8 cellular contexts compared by ENCODE assay signal in the genomic region with DNA sequence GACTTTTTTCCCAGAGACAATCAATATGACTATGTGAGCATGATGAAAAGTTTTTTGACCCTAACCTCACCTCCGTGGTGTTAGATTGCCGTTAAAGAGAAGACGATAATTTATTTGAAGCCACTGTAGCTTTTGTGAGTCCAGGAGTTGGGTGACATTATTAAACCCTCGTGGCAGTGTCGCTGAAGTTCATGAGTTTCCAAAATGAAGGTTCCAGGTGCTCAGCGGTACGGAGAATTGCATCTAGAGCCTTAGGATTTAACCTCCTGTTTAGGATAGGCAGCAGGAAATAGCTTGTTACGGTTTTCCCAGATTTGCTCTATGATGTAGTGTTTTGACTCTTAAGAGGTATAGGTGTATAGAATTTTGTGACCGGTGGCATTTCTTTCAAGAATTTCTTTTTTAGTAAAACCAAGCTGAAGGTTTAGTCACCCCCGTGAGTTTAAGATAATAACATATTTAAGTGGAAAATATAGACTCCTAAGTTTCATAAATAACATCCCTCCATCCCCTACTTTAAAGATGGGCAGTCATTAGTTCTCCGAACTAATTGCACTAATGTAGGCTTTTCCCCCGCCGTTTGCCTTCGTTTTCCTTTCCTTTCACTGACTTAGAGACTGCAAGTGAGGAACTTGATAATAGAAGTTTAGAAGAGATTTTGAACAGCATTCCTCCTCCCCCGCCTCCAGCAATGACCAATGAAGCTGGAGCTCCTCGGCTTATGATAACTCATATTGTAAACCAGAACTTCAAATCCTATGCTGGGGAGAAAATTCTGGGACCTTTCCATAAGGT. TPM values are rescaled to one million over a fixed set of nuclear protein-coding genes. Genes with fewer than 3 reads are reported as not detected.
DNase-seq lines count a peak whose midpoint lies in the region; ATAC-seq, FAIRE-seq and TF ChIP-seq lines count a peak whose summit lies in the region.

No MANE protein-coding gene starts in this region.

- intact Hi-C loops in Right ventricle myocardium superior (cut with DNase I) (no loop called here), HepG2 (cut with micrococcal nuclease; ENCODE audit: unreplicated experiment) (loop anchor here (2.0 kb wide), 1 partner anchor 47 kb away; a partner anchor contains a TSS)

- ATAC-seq in Right ventricle myocardium superior (ENCODE audit: poor library complexity): no peak
- ATAC-seq in HepG2: no peak
- ATAC-seq in HG03354 (IDR thresholded peaks at IDR 0.05; ENCODE audit: poor library complexity, severe bottlenecking, unreplicated experiment): no peak

- peak overlapping the region; percentile 92 for H3K27ac ChIP-seq in cardiac muscle cell
- H3K27ac ChIP-seq in HepG2 (ENCODE audit: extremely low read length, insufficient read depth, low read length): peak overlapping the region; percentile 98

- in situ Hi-C loops in astrocyte of the spinal cord (cut with HindIII; ENCODE audit: low sequenced_read_pairs): no loop called here
- in situ Hi-C loops in HepG2 (cut with HindIII; ENCODE audit: extremely low pct_ligation_motif_present, low pct_unique_long_range_greater_than_20kb): loop anchor here (25.0 kb wide), 1 partner anchor 364 kb away; no protein-coding TSS in a partner anchor

- peaks cover 14% of the 10 kb centered on the region for H3K36me3 ChIP-seq in cardiac muscle cell
- H3K36me3 ChIP-seq in HepG2 (replicated peaks in 1 of 2; ENCODE audit: control insufficient read depth in 1 of 2, insufficient read depth in 2 of 2, low read length in 2 of 2): peaks cover 0 to 7% of the 10 kb centered on the region in 2 experiments; a peak in 2 of 5 replicates

- H3K9ac ChIP-seq in HepG2 (ENCODE audit: insufficient read depth, low read depth, low read length): peak overlapping the region; percentile 96

- H3K4me1 ChIP-seq in cardiac muscle cell (ENCODE audit: low read depth): peaks cover 31% of the 10 kb centered on the region
- H3K4me1 ChIP-seq in HepG2 (ENCODE audit: insufficient read depth, low read length): peaks cover 37% of the 10 kb centered on the region

- peaks cover 7% of the 10 kb centered on the region for H3K27me3 Mint-ChIP-seq in type B pancreatic cell

- TF ChIP-seq POLR2A in HepG2 (IDR thresholded peaks at IDR 0.05; ENCODE audit: insufficient read depth in 1 of 2, low read depth in 2 of 2, low read length in 2 of 2): no peak

- H3K4me3 ChIP-seq in cardiac muscle cell (peak overlapping the region; percentile 74), astrocyte of the spinal cord (ENCODE audit: low read depth, low read length) (peak overlapping the region; percentile 99), HepG2 (replicated peaks in 1 of 3; ENCODE audit: insufficient read depth in 1 of 3, low read depth in 2 of 3, low read length in 3 of 3) (peak overlapping the region; percentile 87 to 94 (median 94))

- peaks cover 29% of the 10 kb centered on the region for H3K4me1 Mint-ChIP-seq in type B pancreatic cell (ENCODE audit: unreplicated experiment)

- H3K4me2 ChIP-seq in HepG2 (ENCODE audit: low read depth, low read length): peak overlapping the region; percentile 75

- H3K27ac Mint-ChIP-seq in type B pancreatic cell: peak overlapping the region; percentile 84

- no peaks in the 10 kb centered on the region for H3K36me3 Mint-ChIP-seq in type B pancreatic cell

- CTCF ChIA-PET in HepG2 (lab: Yijun Ruan, JAX; ENCODE audit: low intra/inter-chr PET ratio, low total read pairs): no interaction called here

- DNase-seq in cardiac muscle cell (ENCODE audit: low read depth in 1 of 2, low spot score in 1 of 2) (peak; percentile 41 to 91), Right ventricle myocardium superior (no peak), NCI-H2227 treated with DMSO at 0.1 percent for 48 hours (lab: John Stamatoyannopoulos, UW) (peak; percentile 20), astrocyte of the spinal cord (ENCODE audit: low read depth, low spot score) (peak; percentile 86), HepG2 (ENCODE audit: low spot score) (peak; percentile 29), type B pancreatic cell (ENCODE audit: extremely low spot score, unreplicated experiment) (no peak), HuH-7 (ENCODE audit: low spot score) (no peak)

- no peak overlapping the region for H2AFZ ChIP-seq in HepG2 (ENCODE audit: low read length)

- POLR2A ChIA-PET in HepG2 (lab: Yijun Ruan, JAX): interaction anchor here (1.2 kb wide), 1 partner anchor 9 kb away, joined by 3 read pairs; no protein-coding TSS in a partner anchor

- H3K27me3 ChIP-seq in cardiac muscle cell (no peaks in the 10 kb centered on the region), HepG2 (ENCODE audit: control insufficient read depth in 1 of 2, insufficient read depth in 2 of 2, low read length in 2 of 2) (no peaks in the 10 kb centered on the region; a peak in 1 of 5 replicates)

- BruUV-seq in HepG2 (replicated peaks; lab: Mats Ljungman, UMichigan): no TSS peak

- 3% methylated on average over 16 of the region's 16 CpGs for WGBS in HepG2 (ENCODE audit: low lambda C conversion rate)

- peaks cover 87% of the 10 kb centered on the region for H3K79me2 ChIP-seq in HepG2 (ENCODE audit: insufficient read depth, low read length)

- TF ChIP-seq CTCF in cardiac muscle cell (IDR thresholded peaks at IDR 0.05; ENCODE audit: low read depth, low read length): no peak
- no peak for TF ChIP-seq CTCF in astrocyte of the spinal cord (IDR thresholded peaks at IDR 0.05; ENCODE audit: low read depth, low read length)
- TF ChIP-seq CTCF in HepG2 (CRISPR knock-in tag; IDR thresholded peaks at IDR 0.05): no peak
- no peak for TF ChIP-seq CTCF in type B pancreatic cell (conservative IDR thresholded peaks at IDR 0.05)

- TF ChIP-seq EP300 in HepG2 (IDR thresholded peaks at IDR 0.05; ENCODE audit: low read depth in 2 of 2, low read length in 2 of 2) (no peak), HepG2 (CRISPR knock-in tag; IDR thresholded peaks at IDR 0.05; ENCODE audit: borderline replicate concordance) (no peak)

- peak overlapping the region; percentile 99 for H3K4me3 Mint-ChIP-seq in type B pancreatic cell

- peaks cover 9% of the 10 kb centered on the region; the same call in 1 of the 2 replicates for H4K20me1 ChIP-seq in HepG2 (ENCODE audit: insufficient read depth, low read length)

- no peak for FAIRE-seq in HepG2 (lab: Jason Lieb, UNC)

- no peak for TF ChIP-seq RAD21 in HepG2 (CRISPR knock-in tag; IDR thresholded peaks at IDR 0.05)

- no peaks in the 10 kb centered on the region for H3K9me3 ChIP-seq in cardiac muscle cell (ENCODE audit: low read depth)
- no peaks in the 10 kb centered on the region for H3K9me3 ChIP-seq in HepG2 (ENCODE audit: low read length)

- no peaks in the 10 kb centered on the region for H3K9me3 Mint-ChIP-seq in type B pancreatic cell

RNA-seq across cellular contexts. Expression of a gene that starts 2.0 kb away (rescaled TPM):
- total RNA-seq in cardiac muscle cell: 33.3 and 91.6 TPM in 2 replicates
- 63.0 and 142 TPM in 2 replicates for polyA plus RNA-seq in cardiac muscle cell
- 19.4 TPM for total RNA-seq in Right ventricle myocardium superior
- 74.3 and 95.5 TPM in 2 replicates for total RNA-seq in HepG2 (2016; rRNA removed; fragmentation: Illumina TruSeq; extraction: Trizol)
- total RNA-seq in HepG2 (2016; cell fraction: cytosol; rRNA removed; fragmentation: Illumina TruSeq; extraction: Trizol; ENCODE audit: low read depth): 17.3 and 21.1 TPM in 2 replicates
- total RNA-seq in HepG2 (2016; cell fraction: insoluble cytoplasmic fraction; rRNA removed; fragmentation: Illumina TruSeq; extraction: Trizol): 73.4 and 93.4 TPM in 2 replicates
- total RNA-seq in HepG2 (2016; cell fraction: membrane; rRNA removed; fragmentation: Illumina TruSeq; extraction: Trizol): 21.8 and 22.6 TPM in 2 replicates
- 146 and 159 TPM in 2 replicates for total RNA-seq in HepG2 (2016; cell fraction: nucleus; rRNA removed; fragmentation: Illumina TruSeq; extraction: Trizol)
- 11.3 and 19.2 TPM in 2 replicates for polyA plus RNA-seq in HepG2 (2011; rRNA removed)
- polyA plus RNA-seq in HepG2 (2011; cell fraction: cytosol; rRNA removed): 7.0 and 7.5 TPM in 2 replicates
- polyA plus RNA-seq in HepG2 (2011; cell fraction: nucleus; rRNA removed): 40.4 and 51.2 TPM in 2 replicates
- polyA plus RNA-seq in HepG2 (2012): 24.6 and 42.3 TPM in 2 replicates
- 2.4 and 3.2 TPM in 2 replicates for polyA plus RNA-seq in HepG2 (2016; cell fraction: cytosol; fragmentation: Illumina TruSeq; extraction: Trizol; ENCODE audit: low read depth)
- 86.5 and 87.7 TPM in 2 replicates for polyA plus RNA-seq in HepG2 (2016; cell fraction: insoluble cytoplasmic fraction; fragmentation: Illumina TruSeq; extraction: Trizol; ENCODE audit: low read depth)
- polyA plus RNA-seq in HepG2 (2016; cell fraction: membrane; fragmentation: Illumina TruSeq; extraction: Trizol; ENCODE audit: low read depth): 7.4 and 11.1 TPM in 2 replicates
- polyA plus RNA-seq in HepG2 (2016; cell fraction: nucleus; fragmentation: Illumina TruSeq; extraction: Trizol; ENCODE audit: insufficient read depth, low read depth): 234 and 235 TPM in 2 replicates
- 13.1 and 61.1 TPM in 2 replicates for polyA minus RNA-seq in HepG2 (2011; rRNA and poly(A)+ RNA removed; ENCODE audit: low replicate concordance)
- 8.1 and 11.8 TPM in 2 replicates for polyA minus RNA-seq in HepG2 (2011; cell fraction: cytosol; rRNA and poly(A)+ RNA removed)
- 124 and 194 TPM in 2 replicates for polyA minus RNA-seq in HepG2 (2011; cell fraction: nucleus; rRNA and poly(A)+ RNA removed)
- 46.8 and 124 TPM in 2 replicates for total RNA-seq in type B pancreatic cell (ENCODE audit: low replicate concordance)

RNA-seq across cellular contexts. Expression of a gene that starts 2.5 kb away (rescaled TPM):
- total RNA-seq in cardiac muscle cell (30.1 and 42.5 TPM in 2 replicates), Right ventricle myocardium superior (8.3 TPM), HepG2 (2016; rRNA removed; fragmentation: Illumina TruSeq; extraction: Trizol) (15.7 and 21.4 TPM in 2 replicates), type B pancreatic cell (ENCODE audit: low replicate concordance) (29.5 and 40.8 TPM in 2 replicates)
- polyA plus RNA-seq in cardiac muscle cell (24.1 and 25.0 TPM in 2 replicates), HepG2 (2011; rRNA removed) (8.6 and 11.4 TPM in 2 replicates)
- total RNA-seq in HepG2 (2016; cell fraction: cytosol; rRNA removed; fragmentation: Illumina TruSeq; extraction: Trizol; ENCODE audit: low read depth): 13.2 and 13.4 TPM in 2 replicates
- total RNA-seq in HepG2 (2016; cell fraction: insoluble cytoplasmic fraction; rRNA removed; fragmentation: Illumina TruSeq; extraction: Trizol): 18.4 and 19.8 TPM in 2 replicates
- total RNA-seq in HepG2 (2016; cell fraction: membrane; rRNA removed; fragmentation: Illumina TruSeq; extraction: Trizol): 11.8 and 13.7 TPM in 2 replicates
- total RNA-seq in HepG2 (2016; cell fraction: nucleus; rRNA removed; fragmentation: Illumina TruSeq; extraction: Trizol): 23.1 and 27.3 TPM in 2 replicates
- 2.1 and 3.8 TPM in 2 replicates for polyA plus RNA-seq in HepG2 (2011; cell fraction: cytosol; rRNA removed)
- polyA plus RNA-seq in HepG2 (2011; cell fraction: nucleus; rRNA removed): 14.1 and 16.0 TPM in 2 replicates
- polyA plus RNA-seq in HepG2 (2012): 9.9 and 12.0 TPM in 2 replicates
- 0.86 and 0.87 TPM in 2 replicates for polyA plus RNA-seq in HepG2 (2016; cell fraction: cytosol; fragmentation: Illumina TruSeq; extraction: Trizol; ENCODE audit: low read depth)
- polyA plus RNA-seq in HepG2 (2016; cell fraction: insoluble cytoplasmic fraction; fragmentation: Illumina TruSeq; extraction: Trizol; ENCODE audit: low read depth): 11.9 and 14.1 TPM in 2 replicates
- polyA plus RNA-seq in HepG2 (2016; cell fraction: membrane; fragmentation: Illumina TruSeq; extraction: Trizol; ENCODE audit: low read depth): 3.3 and 3.9 TPM in 2 replicates
- 45.6 and 47.5 TPM in 2 replicates for polyA plus RNA-seq in HepG2 (2016; cell fraction: nucleus; fragmentation: Illumina TruSeq; extraction: Trizol; ENCODE audit: insufficient read depth, low read depth)
- 3.5 and 7.7 TPM in 2 replicates for polyA minus RNA-seq in HepG2 (2011; rRNA and poly(A)+ RNA removed; ENCODE audit: low replicate concordance)
- polyA minus RNA-seq in HepG2 (2011; cell fraction: cytosol; rRNA and poly(A)+ RNA removed): 11.2 and 11.4 TPM in 2 replicates
- polyA minus RNA-seq in HepG2 (2011; cell fraction: nucleus; rRNA and poly(A)+ RNA removed): 32.2 and 33.3 TPM in 2 replicates

RNA-seq across cellular contexts. Expression of a gene that starts 48.1 kb away (rescaled TPM):
- total RNA-seq in cardiac muscle cell: 3.2 and 15.5 TPM in 2 replicates
- 11.1 and 32.3 TPM in 2 replicates for polyA plus RNA-seq in cardiac muscle cell
- 0.19 TPM for total RNA-seq in Right ventricle myocardium superior
- 3.2 and 4.1 TPM in 2 replicates for total RNA-seq in HepG2 (2016; rRNA removed; fragmentation: Illumina TruSeq; extraction: Trizol)
- 0.62 and 0.91 TPM in 2 replicates for total RNA-seq in HepG2 (2016; cell fraction: cytosol; rRNA removed; fragmentation: Illumina TruSeq; extraction: Trizol; ENCODE audit: low read depth)
- total RNA-seq in HepG2 (2016; cell fraction: insoluble cytoplasmic fraction; rRNA removed; fragmentation: Illumina TruSeq; extraction: Trizol): 2.5 and 4.0 TPM in 2 replicates
- total RNA-seq in HepG2 (2016; cell fraction: membrane; rRNA removed; fragmentation: Illumina TruSeq; extraction: Trizol): 2.5 and 2.9 TPM in 2 replicates
- 2.6 TPM in 2 replicates for total RNA-seq in HepG2 (2016; cell fraction: nucleus; rRNA removed; fragmentation: Illumina TruSeq; extraction: Trizol)
- 0.91 and 1.3 TPM in 2 replicates for polyA plus RNA-seq in HepG2 (2011; rRNA removed)
- polyA plus RNA-seq in HepG2 (2011; cell fraction: cytosol; rRNA removed): 0.40 and 0.79 TPM in 2 replicates
- 0.48 and 0.62 TPM in 2 replicates for polyA plus RNA-seq in HepG2 (2011; cell fraction: nucleus; rRNA removed)
- 0.97 and 1.5 TPM in 2 replicates for polyA plus RNA-seq in HepG2 (2012)
- 0.18 and 0.19 TPM in 2 replicates for polyA plus RNA-seq in HepG2 (2016; cell fraction: cytosol; fragmentation: Illumina TruSeq; extraction: Trizol; ENCODE audit: low read depth)
- 1.6 TPM in 2 replicates for polyA plus RNA-seq in HepG2 (2016; cell fraction: insoluble cytoplasmic fraction; fragmentation: Illumina TruSeq; extraction: Trizol; ENCODE audit: low read depth)
- 0.60 and 0.63 TPM in 2 replicates for polyA plus RNA-seq in HepG2 (2016; cell fraction: membrane; fragmentation: Illumina TruSeq; extraction: Trizol; ENCODE audit: low read depth)
- polyA plus RNA-seq in HepG2 (2016; cell fraction: nucleus; fragmentation: Illumina TruSeq; extraction: Trizol; ENCODE audit: insufficient read depth, low read depth): 2.7 and 2.9 TPM in 2 replicates
- 0.92 and 2.9 TPM in 2 replicates for polyA minus RNA-seq in HepG2 (2011; rRNA and poly(A)+ RNA removed; ENCODE audit: low replicate concordance)
- polyA minus RNA-seq in HepG2 (2011; cell fraction: cytosol; rRNA and poly(A)+ RNA removed): 1.6 TPM in 2 replicates
- 2.1 and 3.1 TPM in 2 replicates for polyA minus RNA-seq in HepG2 (2011; cell fraction: nucleus; rRNA and poly(A)+ RNA removed)
- 13.8 and 28.1 TPM in 2 replicates for total RNA-seq in type B pancreatic cell (ENCODE audit: low replicate concordance)

Comparison
In these comparisons a context has a peak if more than half of its experiments do, and no peak if none do; other contexts are left out.
1. DNase-seq: peak in cardiac muscle cell (2 of 2), NCI-H2227 treated with DMSO at 0.1 percent for 48 hours (single experiment), astrocyte of the spinal cord (single experiment) and HepG2 (single experiment); none in Right ventricle myocardium superior (single experiment), type B pancreatic cell (single experiment) and HuH-7 (single experiment).
2. Peak in every context shown above with its lines, with median percentiles within 50 percentile points of each other: H3K4me3 ChIP-seq.